In the genomic region with DNA sequence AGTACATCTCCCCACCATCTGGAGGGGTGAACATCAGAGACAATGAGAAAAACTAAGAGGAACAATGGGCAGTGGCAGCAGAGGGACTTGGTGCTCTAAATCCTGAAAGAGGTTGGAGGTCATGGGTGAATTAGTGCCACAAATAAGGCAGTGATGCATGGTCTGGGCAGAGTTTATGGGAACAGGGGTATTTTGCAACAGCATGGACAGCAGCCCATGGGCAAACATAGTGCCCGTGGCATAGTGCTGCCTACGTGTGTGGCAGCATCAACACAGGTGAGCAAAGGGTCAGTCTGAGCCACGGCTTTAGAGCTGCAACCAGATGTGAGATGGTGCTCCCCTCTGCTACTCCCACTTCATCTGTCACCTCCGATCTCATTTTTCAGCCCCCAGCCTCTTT, we compare ENCODE assay signal across 23 cellular contexts.
"Had no signal": no experiment of that assay in that cellular context is flagged by ENCODE, and none has a peak within 500 bp of the region (broad histone marks: within the 10 kb centered on the region; RNA-seq: fewer than 3 reads in every experiment).

No MANE protein-coding gene starts in this region.

- H3K27ac Mint-ChIP-seq: activated naive CD4-positive, alpha-beta T cell treated with anti-CD3 and anti-CD28 coated beads for 36 hours; activated naive CD8-positive, alpha-beta T cell; activated T-helper 17 cell treated with anti-CD3 and anti-CD28 coated beads, Interleukin-2, amount 50 U/mL, for 72 hours; T-helper 17 cell; WTC11 had no signal

- H3K9me3 Mint-ChIP-seq: activated naive CD4-positive, alpha-beta T cell treated with anti-CD3 and anti-CD28 coated beads for 36 hours had no signal

- DNase-seq: activated CD4-positive, alpha-beta T cell treated with anti-CD3 and anti-CD28 coated beads for 48 hours; activated CD4-positive, alpha-beta T cell treated with anti-CD3 and anti-CD28 coated beads, Interleukin-2, amount 50 U/mL, for 4 hours; activated CD4-positive, CD25-positive, alpha-beta regulatory T cell treated with anti-CD3 and anti-CD28 coated beads, Interleukin-2, amount 50 U/mL, for 72 hours; activated gamma-delta T cell; activated naive CD4-positive, alpha-beta T cell treated with anti-CD3 and anti-CD28 coated beads for 36 hours; activated T-cell treated with anti-CD3 and anti-CD28 coated beads, Interleukin-2, amount 50 U/mL, for 48 hours; amygdala; Karpas-422; NCI-H1048; NCI-H146; NCI-H187 treated with DMSO at 0.1 percent for 48 hours; NCI-H2081 treated with DMSO at 0.1 percent for 48 hours; NCI-H446; NCI-H524; SIG-M5; T-helper 17 cell; T-helper 9 cell had no signal

- H3K4me1 Mint-ChIP-seq: activated T-helper 17 cell treated with anti-CD3 and anti-CD28 coated beads, Interleukin-2, amount 50 U/mL, for 72 hours; T-helper 17 cell; WTC11 had no signal

- H3K4me3 Mint-ChIP-seq: activated naive CD4-positive, alpha-beta T cell treated with anti-CD3 and anti-CD28 coated beads for 36 hours; activated naive CD8-positive, alpha-beta T cell; activated T-helper 17 cell treated with anti-CD3 and anti-CD28 coated beads, Interleukin-2, amount 50 U/mL, for 72 hours; brain; T-helper 17 cell; WTC11 had no signal

- H3K36me3 Mint-ChIP-seq: activated naive CD8-positive, alpha-beta T cell; brain; WTC11 had no signal

- FAIRE-seq: astrocyte, RCC 7860 had no signal

- ATAC-seq: activated T-helper 17 cell treated with anti-CD3 and anti-CD28 coated beads, Interleukin-2, amount 50 U/mL, for 72 hours; T-helper 17 cell; WTC11 had no signal
